Comparison of ENCODE assay signal across 17 cellular contexts in genomic region chr11:134150195-134150903, GRCh38.
DNase-seq lines count a peak whose midpoint lies in the region; ATAC-seq and TF ChIP-seq lines count a peak whose summit lies in the region.
"Had no signal": no experiment of that assay in that cellular context is flagged by ENCODE, and none has a peak within 500 bp of the region (broad histone marks: within the 10 kb centered on the region; RNA-seq: fewer than 3 reads in every experiment).

No MANE protein-coding gene starts in this region.

- no peak for ATAC-seq in Right ventricle myocardium superior (ENCODE audit: poor library complexity)
- ATAC-seq: left lobe of liver had no signal

- H3K9me3 ChIP-seq in right atrium auricular region: no peaks in the 10 kb centered on the region
- H3K9me3 ChIP-seq in CD8-positive, alpha-beta memory T cell (ENCODE audit: low read length): no peaks in the 10 kb centered on the region
- H3K9me3 ChIP-seq: SJSA1, thyroid gland had no signal

- CTCF ChIA-PET in CD8-positive, alpha-beta memory T cell (lab: Charles Lee): interaction anchor here (1.7 kb wide), 1 partner anchor 100 kb away, joined by 5 read pairs; no protein-coding TSS in a partner anchor

- H3K4me3 Mint-ChIP-seq in CD8-positive, alpha-beta memory T cell: no peak overlapping the region

- POLR2A ChIA-PET in CD8-positive, alpha-beta memory T cell (lab: Charles Lee): no interaction called here

- H3K27ac ChIP-seq in right atrium auricular region (no peak overlapping the region), substantia nigra (ENCODE audit: low read depth, low read length, poor library complexity, severe bottlenecking) (peak overlapping the region; percentile 47)
- no peak overlapping the region for H3K27ac ChIP-seq in CD8-positive, alpha-beta memory T cell (ENCODE audit: low read depth, low read length)
- H3K27ac ChIP-seq: SJSA1, thyroid gland had no signal

- TF ChIP-seq CTCF in right atrium auricular region (IDR thresholded peaks at IDR 0.05): no peak

- no peaks in the 10 kb centered on the region for H3K9me3 Mint-ChIP-seq in CD8-positive, alpha-beta memory T cell
- H3K9me3 Mint-ChIP-seq: IgD-negative memory B cell had no signal

- H3K36me3 Mint-ChIP-seq in CD8-positive, alpha-beta memory T cell: peaks cover 0 to 78% (median 8%) of the 10 kb centered on the region in 3 donors
- H3K36me3 Mint-ChIP-seq: IgD-negative memory B cell had no signal

- H3K36me3 ChIP-seq in right atrium auricular region: peaks cover 52% of the 10 kb centered on the region
- H3K36me3 ChIP-seq in CD8-positive, alpha-beta memory T cell (ENCODE audit: insufficient read depth, low read length): peaks cover 8% of the 10 kb centered on the region

- no peak overlapping the region for H3K27ac Mint-ChIP-seq in CD8-positive, alpha-beta memory T cell
- H3K27ac Mint-ChIP-seq: IgD-negative memory B cell had no signal

- H3K4me1 Mint-ChIP-seq in CD8-positive, alpha-beta memory T cell: no peaks in the 10 kb centered on the region

- no peaks in the 10 kb centered on the region for H3K4me1 ChIP-seq in right atrium auricular region
- H3K4me1 ChIP-seq in CD8-positive, alpha-beta memory T cell (ENCODE audit: insufficient read depth, low read length): no peaks in the 10 kb centered on the region
- H3K4me1 ChIP-seq: SJSA1, thyroid gland had no signal

- no peaks in the 10 kb centered on the region for H3K27me3 ChIP-seq in right atrium auricular region
- no peaks in the 10 kb centered on the region for H3K27me3 ChIP-seq in CD8-positive, alpha-beta memory T cell (ENCODE audit: insufficient read depth, low read length, poor library complexity, severe bottlenecking)
- H3K27me3 ChIP-seq: SJSA1, thyroid gland had no signal

- DNase-seq in right atrium auricular region (ENCODE audit: low spot score) (peak; percentile 55), Right ventricle myocardium superior (no peak), amniotic epithelial cell (ENCODE audit: low read depth) (peak; percentile 42), midbrain (lab: John Stamatoyannopoulos, UW) (peak; percentile 59), substantia nigra (lab: John Stamatoyannopoulos, UW) (peak in 33 of 49 donors; percentile 19 to 78 (median 43)), NCI-H748 treated with DMSO at 0.1 percent for 48 hours (lab: John Stamatoyannopoulos, UW) (no peak), foreskin melanocyte (no peak)
- DNase-seq in CD8-positive, alpha-beta memory T cell: no peak
- DNase-seq: activated effector memory CD4-positive, alpha-beta T cell treated with anti-CD3 and anti-CD28 coated beads, Interleukin-2, amount 50 U/mL, for 16 hours; DND-41; NCI-H1048; NCI-H2171; T-helper 9 cell; thyroid gland had no signal

- intact Hi-C loops in Right ventricle myocardium superior (cut with DNase I): no loop called here

- no peaks in the 10 kb centered on the region for H3K27me3 Mint-ChIP-seq in CD8-positive, alpha-beta memory T cell
- H3K27me3 Mint-ChIP-seq: IgD-negative memory B cell had no signal

- no peak overlapping the region for H3K4me3 ChIP-seq in right atrium auricular region
- no peak overlapping the region for H3K4me3 ChIP-seq in CD8-positive, alpha-beta memory T cell (ENCODE audit: low read length)
- H3K4me3 ChIP-seq: SJSA1, thyroid gland had no signal

Comparison
In these comparisons a context has a peak if more than half of its experiments do, and no peak if none do; other contexts are left out.
1. DNase-seq: peak in right atrium auricular region (single experiment), amniotic epithelial cell (single experiment), midbrain (single experiment) and substantia nigra (33 of 49); none in Right ventricle myocardium superior (single experiment), NCI-H748 treated with DMSO at 0.1 percent for 48 hours (single experiment), foreskin melanocyte (single experiment) and CD8-positive, alpha-beta memory T cell (0 of 5).